1 cellular context compared by ENCODE assay signal in the genomic region with DNA sequence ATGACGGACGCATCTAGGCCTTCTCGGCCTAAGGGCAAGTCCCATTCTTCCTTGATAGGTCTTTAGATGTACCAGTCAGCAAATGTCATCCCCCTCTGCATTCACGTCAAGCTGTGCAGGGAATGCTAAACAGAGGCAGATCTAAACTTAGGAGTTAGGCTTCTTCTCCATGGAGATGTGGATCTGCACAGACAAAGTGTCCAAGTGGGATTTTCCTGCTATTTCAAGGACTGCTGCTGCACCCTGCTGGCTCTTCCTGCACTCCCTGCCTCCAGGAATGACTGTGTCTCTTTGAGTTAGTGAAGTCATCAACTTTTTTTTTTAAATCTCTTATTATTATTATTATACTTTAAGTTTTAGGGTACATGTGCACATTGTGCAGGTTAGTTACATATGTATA.
TF ChIP-seq lines count a peak whose summit lies in the region.

No MANE protein-coding gene starts in this region.

TF ChIP-seq in IMR-90, 13 proteins besides CTCF, POLR2A, EP300 and RAD21:
- peak; percentile 25 for TF ChIP-seq SMC3 (IDR thresholded peaks at IDR 0.05; ENCODE audit: low read depth, low read length)
